23 cellular contexts compared by ENCODE assay signal in the genomic region with DNA sequence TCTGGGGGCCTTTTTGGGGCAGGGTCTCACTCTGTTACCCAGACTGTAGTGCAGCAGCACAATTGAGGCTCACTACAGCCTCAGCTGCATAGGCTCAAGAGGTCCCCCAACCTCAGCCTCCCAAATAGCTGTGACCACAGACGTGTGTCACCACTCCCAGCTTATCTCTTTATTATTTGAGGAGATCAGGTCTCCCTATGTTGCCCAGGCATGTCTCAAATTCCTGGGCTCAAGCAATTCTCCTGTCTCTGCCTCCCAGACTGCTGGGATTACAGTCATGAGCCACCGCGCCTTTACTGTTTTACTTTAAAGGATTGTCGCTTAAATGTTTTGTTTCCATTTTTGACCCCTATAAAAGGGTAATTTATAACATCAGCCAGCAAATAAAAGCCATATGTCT.
"Had no signal": no experiment of that assay in that cellular context is flagged by ENCODE, and none has a peak within 500 bp of the region (broad histone marks: within the 10 kb centered on the region; RNA-seq: fewer than 3 reads in every experiment).

No MANE protein-coding gene starts in this region.

- H3K27me3 ChIP-seq: Peyer's patch, SJCRH30 had no signal

- H3K4me3 ChIP-seq: PC-9, Peyer's patch, SJCRH30 had no signal

- DNase-seq: IMR-90, Karpas-422, KG1, MM.1S, NCI-H1092 treated with DMSO at 0.1 percent for 48 hours, NCI-H1436, NCI-H187, NCI-H2029, NCI-H2081 treated with DMSO at 0.1 percent for 48 hours, NCI-H2171, NCI-H226, NCI-H446, NCI-H510A, NCI-H524 treated with DMSO at 0.1 percent for 48 hours, NCI-H774, OCI-M1, PC-9, Peyer's patch, SHP77 treated with DMSO at 0.1 percent for 48 hours, SJCRH30 had no signal

- ATAC-seq: HepG2, Right ventricle myocardium inferior, SK-N-SH treated with all-trans-retinoic acid at 6 μM for 48 hours had no signal

- H3K27ac ChIP-seq: PC-9, Peyer's patch, SJCRH30 had no signal

- H3K4me1 ChIP-seq: Peyer's patch, SJCRH30 had no signal

- H3K36me3 ChIP-seq: Peyer's patch, SJCRH30 had no signal
